ENCODE assay signal across 8 cellular contexts in genomic region chr14:24215495-24216344, GRCh38. TPM values are rescaled to one million over a fixed set of nuclear protein-coding genes. Genes with fewer than 3 reads are reported as not detected.
DNase-seq lines count a peak whose midpoint lies in the region; ATAC-seq and TF ChIP-seq lines count a peak whose summit lies in the region.

Gene MDP1, minus strand, starts transcription at chr14:24216066. Its CDS starts 111 bp downstream, at chr14:24215955.

- ATAC-seq in HG02610 (IDR thresholded peaks at IDR 0.05; ENCODE audit: unreplicated experiment), result peak; percentile 68
- ATAC-seq in Right ventricle myocardium superior (ENCODE audit: poor library complexity), result peak; percentile 86

- H3K9me3 Mint-ChIP-seq in activated naive CD8-positive, alpha-beta T cell treated with anti-CD3 and anti-CD28 coated beads for 36 hours, result no peaks in the 10 kb centered on the region
- no peaks in the 10 kb centered on the region for H3K9me3 Mint-ChIP-seq in type B pancreatic cell

- TF ChIP-seq CTCF in GM12864 (IDR thresholded peaks at IDR 0.05; ENCODE audit: low read depth, low read length, missing control alignments) (peak; percentile 88), type B pancreatic cell (conservative IDR thresholded peaks at IDR 0.05) (peak; percentile 64)

- DNase-seq in GM12864 (ENCODE audit: low read depth) (peak; percentile 74), NCI-H1092 (lab: John Stamatoyannopoulos, UW) (peak; percentile 92), SKM-1 treated with dmso at 0.1 percent for 144 hours (lab: John Stamatoyannopoulos, UW; ENCODE audit: unreplicated experiment) (peak; percentile 52), Right ventricle myocardium superior (peak; percentile 93), pons (ENCODE audit: low spot score) (peak; percentile 92), type B pancreatic cell (ENCODE audit: extremely low spot score, unreplicated experiment) (peak; percentile 79)
- DNase-seq in activated naive CD8-positive, alpha-beta T cell treated with anti-CD3 and anti-CD28 coated beads for 36 hours, result peak; percentile 85

- peak within 1 kb of the TSS; percentile 81 for H3K4me3 ChIP-seq in GM12864 (ENCODE audit: low read depth, low read length)

- H3K4me1 Mint-ChIP-seq in activated naive CD8-positive, alpha-beta T cell treated with anti-CD3 and anti-CD28 coated beads for 36 hours, result peaks cover 36% of the 10 kb centered on the region
- H3K4me1 Mint-ChIP-seq in type B pancreatic cell (ENCODE audit: unreplicated experiment), result peaks cover 27% of the 10 kb centered on the region

- H3K27me3 Mint-ChIP-seq in activated naive CD8-positive, alpha-beta T cell treated with anti-CD3 and anti-CD28 coated beads for 36 hours, result peaks cover 3% of the 10 kb centered on the region
- H3K27me3 Mint-ChIP-seq in type B pancreatic cell, result no peaks in the 10 kb centered on the region

- H3K27ac Mint-ChIP-seq in activated naive CD8-positive, alpha-beta T cell treated with anti-CD3 and anti-CD28 coated beads for 36 hours, result peak within 1 kb of the TSS; percentile 97
- H3K27ac Mint-ChIP-seq in type B pancreatic cell, result peak within 1 kb of the TSS; percentile 88

- intact Hi-C loops in Right ventricle myocardium superior (cut with DNase I), result no loop called here

- H3K36me3 Mint-ChIP-seq in activated naive CD8-positive, alpha-beta T cell treated with anti-CD3 and anti-CD28 coated beads for 36 hours, result peaks cover 33% of the 10 kb centered on the region
- H3K36me3 Mint-ChIP-seq in type B pancreatic cell, result peaks cover 14% of the 10 kb centered on the region

- peak within 1 kb of the TSS; percentile 90 for H3K4me3 Mint-ChIP-seq in activated naive CD8-positive, alpha-beta T cell treated with anti-CD3 and anti-CD28 coated beads for 36 hours
- peak within 1 kb of the TSS; percentile 96 for H3K4me3 Mint-ChIP-seq in type B pancreatic cell

RNA-seq across cellular contexts. Expression of gene MDP1, which starts in this region (rescaled TPM):
- total RNA-seq in activated naive CD8-positive, alpha-beta T cell treated with anti-CD3 and anti-CD28 coated beads for 36 hours, result 10 to 100 TPM; 19.4 to 20.9 TPM
- 18.9 TPM for total RNA-seq in Right ventricle myocardium superior
- 16.9 and 22.6 TPM in 2 replicates for total RNA-seq in type B pancreatic cell (ENCODE audit: low replicate concordance)

Comparison
In these comparisons a context has a peak if more than half of its experiments do, and no peak if none do; other contexts are left out.
1. Peak in every context shown above with its lines: DNase-seq, ATAC-seq and H3K4me3 ChIP-seq.